Comparison of ENCODE assay signal across 13 cellular contexts in genomic region chr2:61421611-61422010, GRCh38. TPM values are rescaled to one million over a fixed set of nuclear protein-coding genes. Genes with fewer than 3 reads are reported as not detected.
DNase-seq lines count a peak whose midpoint lies in the region; ATAC-seq and TF ChIP-seq lines count a peak whose summit lies in the region.
"Had no signal": no experiment of that assay in that cellular context is flagged by ENCODE, and none has a peak within 500 bp of the region (broad histone marks: within the 10 kb centered on the region; RNA-seq: fewer than 3 reads in every experiment).

No MANE protein-coding gene starts in this region.

- TF ChIP-seq CTCF in Peyer's patch (IDR thresholded peaks at IDR 0.05), result no peak

- H3K36me3 Mint-ChIP-seq in activated naive CD4-positive, alpha-beta T cell treated with anti-CD3 and anti-CD28 coated beads for 36 hours (ENCODE audit: low read depth), result peaks cover 1% of the 10 kb centered on the region
- no peaks in the 10 kb centered on the region for H3K36me3 Mint-ChIP-seq in activated naive CD4-positive, alpha-beta T cell treated with anti-CD3 and anti-CD28 coated beads, Interleukin-2, amount 50 U/mL, for 72 hours
- H3K36me3 Mint-ChIP-seq in activated T-helper 17 cell treated with anti-CD3 and anti-CD28 coated beads, Interleukin-2, amount 50 U/mL, for 72 hours (ENCODE audit: low read depth), result peaks cover 32% of the 10 kb centered on the region
- peaks cover 6% of the 10 kb centered on the region for H3K36me3 Mint-ChIP-seq in T-helper 2 cell treated with Interferon-gamma antibody and Interleukin-4, amounts not matched to agents 5 μg/mL and 100 μg/mL, for 36 hours (ENCODE audit: low read depth)

- H4K8ac ChIP-seq in trophoblast cell (ENCODE audit: low read depth, low read length), result no peak overlapping the region

- H2BK5ac ChIP-seq in trophoblast cell (ENCODE audit: low read depth, low read length, poor library complexity), result no peak overlapping the region

- H3K4me1 ChIP-seq in Peyer's patch (peaks cover 0 to 20% (median 9%) of the 10 kb centered on the region in 4 donors), trophoblast cell (ENCODE audit: control insufficient read depth in 1 of 2, insufficient read depth in 2 of 2, low read length in 2 of 2) (peaks cover 9 to 10% of the 10 kb centered on the region in 2 experiments)

- intact Hi-C loops in activated naive CD4-positive, alpha-beta T cell treated with anti-CD3 and anti-CD28 coated beads for 36 hours (cut with micrococcal nuclease), result no loop called here

- no peak overlapping the region for H3K14ac ChIP-seq in trophoblast cell (ENCODE audit: low read length)

- H3K4ac ChIP-seq in trophoblast cell (ENCODE audit: low read depth, low read length), result peak overlapping the region; percentile 77

- H3K18ac ChIP-seq in trophoblast cell (ENCODE audit: low read length), result no peak overlapping the region

- H3K4me3 ChIP-seq in Peyer's patch (no peak overlapping the region), trophoblast cell (ENCODE audit: low read depth, low read length) (no peak overlapping the region)
- H3K4me3 ChIP-seq: adrenal gland, HAP-1 had no signal

- H2AFZ ChIP-seq in trophoblast cell (ENCODE audit: insufficient read depth, low read length, poor library complexity), result no peak overlapping the region

- peak overlapping the region in 1 of 4 donors; percentile 33 for H3K27ac ChIP-seq in Peyer's patch
- no peak overlapping the region for H3K27ac ChIP-seq in trophoblast cell (ENCODE audit: low read depth, low read length)
- H3K27ac ChIP-seq: adrenal gland had no signal

- no peaks in the 10 kb centered on the region for H3K9me3 Mint-ChIP-seq in activated naive CD4-positive, alpha-beta T cell treated with anti-CD3 and anti-CD28 coated beads for 36 hours
- H3K9me3 Mint-ChIP-seq in activated naive CD4-positive, alpha-beta T cell treated with anti-CD3 and anti-CD28 coated beads, Interleukin-2, amount 50 U/mL, for 72 hours, result no peaks in the 10 kb centered on the region
- no peaks in the 10 kb centered on the region for H3K9me3 Mint-ChIP-seq in activated T-helper 17 cell treated with anti-CD3 and anti-CD28 coated beads, Interleukin-2, amount 50 U/mL, for 72 hours
- no peaks in the 10 kb centered on the region for H3K9me3 Mint-ChIP-seq in T-helper 2 cell treated with Interferon-gamma antibody and Interleukin-4, amounts not matched to agents 5 μg/mL and 100 μg/mL, for 36 hours

- no peaks in the 10 kb centered on the region for H3K27me3 Mint-ChIP-seq in activated naive CD4-positive, alpha-beta T cell treated with anti-CD3 and anti-CD28 coated beads for 36 hours (ENCODE audit: low read depth)
- no peaks in the 10 kb centered on the region for H3K27me3 Mint-ChIP-seq in activated T-helper 17 cell treated with anti-CD3 and anti-CD28 coated beads, Interleukin-2, amount 50 U/mL, for 72 hours
- H3K27me3 Mint-ChIP-seq in T-helper 2 cell treated with Interferon-gamma antibody and Interleukin-4, amounts not matched to agents 5 μg/mL and 100 μg/mL, for 36 hours (ENCODE audit: low read depth), result no peaks in the 10 kb centered on the region

- no CpG with 5 or more reads among the region's 9 CpGs for WGBS in trophoblast cell (ENCODE audit: extremely low coverage, insufficient coverage, insufficient read length)

- H3K36me3 ChIP-seq in Peyer's patch (no peaks in the 10 kb centered on the region), trophoblast cell (ENCODE audit: control insufficient read depth in 1 of 2, insufficient read depth in 2 of 2, low read length in 2 of 2) (peaks cover 0 to 5% of the 10 kb centered on the region in 2 experiments)
- H3K36me3 ChIP-seq: adrenal gland, HAP-1 had no signal

- H2AK5ac ChIP-seq in trophoblast cell (ENCODE audit: low read length), result no peak overlapping the region

- no peaks in the 10 kb centered on the region for H3K9me3 ChIP-seq in Peyer's patch
- H3K9me3 ChIP-seq in trophoblast cell (ENCODE audit: insufficient read depth, low read depth, low read length), result no peaks in the 10 kb centered on the region
- H3K9me3 ChIP-seq: adrenal gland, HAP-1 had no signal

- H4K91ac ChIP-seq in trophoblast cell (ENCODE audit: low read depth, low read length), result no peak overlapping the region

- H3K4me2 ChIP-seq in trophoblast cell (ENCODE audit: low read length), result no peak overlapping the region

- no peak overlapping the region for H3K27ac Mint-ChIP-seq in activated naive CD4-positive, alpha-beta T cell treated with anti-CD3 and anti-CD28 coated beads for 36 hours
- peak overlapping the region in 1 of 2 donors; percentile 51 for H3K27ac Mint-ChIP-seq in activated naive CD4-positive, alpha-beta T cell treated with anti-CD3 and anti-CD28 coated beads, Interleukin-2, amount 50 U/mL, for 72 hours
- no peak overlapping the region for H3K27ac Mint-ChIP-seq in activated T-helper 17 cell treated with anti-CD3 and anti-CD28 coated beads, Interleukin-2, amount 50 U/mL, for 72 hours
- H3K27ac Mint-ChIP-seq in T-helper 2 cell treated with Interferon-gamma antibody and Interleukin-4, amounts not matched to agents 5 μg/mL and 100 μg/mL, for 36 hours, result no peak overlapping the region

- no peak overlapping the region for H2BK120ac ChIP-seq in trophoblast cell (ENCODE audit: insufficient read depth, low read length, poor library complexity)

- H4K12ac ChIP-seq in trophoblast cell (ENCODE audit: low read depth, low read length), result no peak overlapping the region

- H3K27me3 ChIP-seq in Peyer's patch, result no peaks in the 10 kb centered on the region
- no peaks in the 10 kb centered on the region for H3K27me3 ChIP-seq in trophoblast cell (ENCODE audit: insufficient read depth, low read length)
- H3K27me3 ChIP-seq: adrenal gland had no signal

- H3K9ac ChIP-seq in trophoblast cell (ENCODE audit: low read length), result no peak overlapping the region

- no peaks in the 10 kb centered on the region for H3K79me1 ChIP-seq in trophoblast cell (ENCODE audit: low read length)

- H3K4me3 Mint-ChIP-seq in activated naive CD4-positive, alpha-beta T cell treated with anti-CD3 and anti-CD28 coated beads for 36 hours, result no peak overlapping the region
- peak overlapping the region; percentile 23 for H3K4me3 Mint-ChIP-seq in activated T-helper 17 cell treated with anti-CD3 and anti-CD28 coated beads, Interleukin-2, amount 50 U/mL, for 72 hours
- no peak overlapping the region for H3K4me3 Mint-ChIP-seq in T-helper 2 cell treated with Interferon-gamma antibody and Interleukin-4, amounts not matched to agents 5 μg/mL and 100 μg/mL, for 36 hours

- H3K79me2 ChIP-seq in trophoblast cell (ENCODE audit: control insufficient read depth, insufficient read depth, low read length, poor library complexity), result peaks cover 8% of the 10 kb centered on the region

- no peak for ATAC-seq in activated naive CD4-positive, alpha-beta T cell treated with anti-CD3 and anti-CD28 coated beads, Interleukin-2, amount 50 U/mL, for 72 hours
- ATAC-seq in activated T-helper 17 cell treated with anti-CD3 and anti-CD28 coated beads, Interleukin-2, amount 50 U/mL, for 72 hours (replicated peaks), result no peak
- no peak for ATAC-seq in GM18505 (IDR thresholded peaks at IDR 0.05; ENCODE audit: unreplicated experiment)
- ATAC-seq: SK-N-SH treated with all-trans-retinoic acid at 6 μM for 48 hours had no signal

- peak; percentile 68 for DNase-seq in activated naive CD4-positive, alpha-beta T cell treated with anti-CD3 and anti-CD28 coated beads for 36 hours
- DNase-seq in activated naive CD4-positive, alpha-beta T cell treated with anti-CD3 and anti-CD28 coated beads, Interleukin-2, amount 50 U/mL, for 72 hours (ENCODE audit: low spot score in 2 of 2), result no peak
- DNase-seq in Peyer's patch, result peak in 2 of 3 donors; percentile 55 to 67
- no peak for DNase-seq in trophoblast cell
- DNase-seq in T-helper 2 cell treated with Interferon-gamma antibody and Interleukin-4, amounts not matched to agents 5 μg/mL and 100 μg/mL, for 36 hours (ENCODE audit: low spot score), result no peak
- no peak for DNase-seq in iPS-NIHi11 (ENCODE audit: low spot score)
- DNase-seq: adrenal gland, KG1, NCI-H146 had no signal

- no peak overlapping the region for H3K23ac ChIP-seq in trophoblast cell (ENCODE audit: low read length)

- H2BK12ac ChIP-seq in trophoblast cell (ENCODE audit: low read length), result no peak overlapping the region

- TF ChIP-seq POLR2A in Peyer's patch (IDR thresholded peaks at IDR 0.05) (no peak), GM18505 (IDR thresholded peaks at IDR 0.05; ENCODE audit: borderline replicate concordance, extremely low read depth, insufficient read depth, insufficient read length) (no peak)

- CTCF ChIA-PET in activated naive CD4-positive, alpha-beta T cell treated with anti-CD3 and anti-CD28 coated beads for 36 hours (lab: Charles Lee), result interaction anchor here (0.5 to 0.8 kb wide), 5 partner anchors 8 to 461 kb away, joined by 3 to 4 read pairs (median 3); no protein-coding TSS in a partner anchor

- peaks cover 62% of the 10 kb centered on the region for H3K4me1 Mint-ChIP-seq in activated naive CD4-positive, alpha-beta T cell treated with anti-CD3 and anti-CD28 coated beads for 36 hours (ENCODE audit: low read depth)
- H3K4me1 Mint-ChIP-seq in activated T-helper 17 cell treated with anti-CD3 and anti-CD28 coated beads, Interleukin-2, amount 50 U/mL, for 72 hours, result peaks cover 37% of the 10 kb centered on the region
- peaks cover 53% of the 10 kb centered on the region for H3K4me1 Mint-ChIP-seq in T-helper 2 cell treated with Interferon-gamma antibody and Interleukin-4, amounts not matched to agents 5 μg/mL and 100 μg/mL, for 36 hours (ENCODE audit: low read depth)

RNA-seq across cellular contexts. Expression of gene USP34, which starts 49.3 kb away (rescaled TPM):
- total RNA-seq in activated naive CD4-positive, alpha-beta T cell treated with anti-CD3 and anti-CD28 coated beads for 36 hours, result 10 to 100 TPM; 59.5 to 60.4 TPM
- total RNA-seq in activated naive CD4-positive, alpha-beta T cell treated with anti-CD3 and anti-CD28 coated beads, Interleukin-2, amount 50 U/mL, for 72 hours, result 100 to 1,000 TPM; 111 to 126 TPM
- 100 to 1,000 TPM; 148 to 201 (median 172) TPM for total RNA-seq in Peyer's patch
- 100 to 1,000 TPM in 1 of 2 donors, 10 to 100 TPM in 1; 98.5 to 121 TPM for total RNA-seq in activated T-helper 17 cell treated with anti-CD3 and anti-CD28 coated beads, Interleukin-2, amount 50 U/mL, for 72 hours
- 57.1 and 59.1 TPM in 2 replicates for polyA plus RNA-seq in trophoblast cell (2013)

Comparison
In these comparisons a context has a peak if more than half of its experiments do, and no peak if none do; other contexts are left out.
1. DNase-seq: peak in activated naive CD4-positive, alpha-beta T cell treated with anti-CD3 and anti-CD28 coated beads for 36 hours (single experiment) and Peyer's patch (2 of 3); none in activated naive CD4-positive, alpha-beta T cell treated with anti-CD3 and anti-CD28 coated beads, Interleukin-2, amount 50 U/mL, for 72 hours (0 of 2), trophoblast cell (0 of 2), T-helper 2 cell treated with Interferon-gamma antibody and Interleukin-4, amounts not matched to agents 5 μg/mL and 100 μg/mL, for 36 hours (single experiment) and iPS-NIHi11 (single experiment).